Comparison of ENCODE assay signal across 13 cellular contexts in the genomic region with DNA sequence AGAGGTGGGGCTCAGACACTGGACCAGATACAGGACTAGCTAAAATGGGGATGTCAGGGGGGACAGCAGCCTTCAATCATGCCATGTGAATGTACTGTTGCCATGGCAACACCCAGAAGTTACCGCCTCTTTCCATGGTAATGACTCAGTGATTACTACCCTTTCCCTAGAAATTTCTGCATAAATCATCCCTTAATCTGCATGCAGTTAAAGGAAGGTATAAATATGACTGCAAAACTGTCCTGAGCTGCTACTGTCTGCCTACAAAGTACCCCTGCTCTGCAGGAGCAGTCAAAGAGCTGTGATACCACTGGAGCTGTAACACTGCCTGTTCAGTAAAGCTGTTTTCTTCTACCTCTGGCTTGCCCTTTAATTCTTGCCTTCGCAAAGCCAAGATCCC.
DNase-seq lines count a peak whose midpoint lies in the region; ATAC-seq, FAIRE-seq and TF ChIP-seq lines count a peak whose summit lies in the region.
"Had no signal": no experiment of that assay in that cellular context is flagged by ENCODE, and none has a peak within 500 bp of the region (broad histone marks: within the 10 kb centered on the region; RNA-seq: fewer than 3 reads in every experiment).

No MANE protein-coding gene starts in this region.

- TF ChIP-seq POLR2A in H1 (IDR thresholded peaks at IDR 0.05; ENCODE audit: control extremely low read depth in 1 of 2, low read depth in 2 of 2, low read length in 2 of 2), result no peak

- H3K4me2 ChIP-seq in SK-N-SH (no peak overlapping the region), H1 (ENCODE audit: insufficient read depth in 1 of 2, low read depth in 2 of 2, low read length in 2 of 2) (no peak overlapping the region), neuronal stem cell (ENCODE audit: insufficient read depth, low read length, poor library complexity, severe bottlenecking) (no peak overlapping the region)
- H3K4me2 ChIP-seq: A549 had no signal

- H2AK5ac ChIP-seq in H1 (ENCODE audit: low read depth, low read length) (no peak overlapping the region), neuronal stem cell (ENCODE audit: low read depth, low read length) (no peak overlapping the region)

- H3K79me2 ChIP-seq in SK-N-SH (ENCODE audit: insufficient read depth) (no peaks in the 10 kb centered on the region; the same call in 1 of the 2 replicates), H1 (ENCODE audit: control insufficient read depth in 1 of 2, insufficient read depth in 2 of 2, low read length in 2 of 2) (no peaks in the 10 kb centered on the region)

- H3K18ac ChIP-seq in H1 (ENCODE audit: extremely low read depth, low read length) (no peak overlapping the region; the same call in 1 of the 2 replicates), neuronal stem cell (ENCODE audit: low read length) (no peak overlapping the region)

- no peak overlapping the region for H2BK120ac ChIP-seq in H1 (replicated peaks; ENCODE audit: low read depth, low read length)
- H2BK120ac ChIP-seq in neuronal stem cell (ENCODE audit: low read depth, low read length), result no peak overlapping the region

- no peak overlapping the region for H3K23ac ChIP-seq in H1 (ENCODE audit: insufficient read length)
- no peak overlapping the region for H3K23ac ChIP-seq in neuronal stem cell (ENCODE audit: low read depth, low read length, poor library complexity)

- H3K27ac ChIP-seq in SK-N-SH (ENCODE audit: low read depth in 2 of 2, low read length in 1 of 2) (no peak overlapping the region), H1 (ENCODE audit: low read depth, low read length) (no peak overlapping the region), neuronal stem cell (replicated peaks; ENCODE audit: low read length) (no peak overlapping the region), right atrium auricular region (no peak overlapping the region)
- H3K27ac ChIP-seq: A549, transverse colon had no signal

- no peaks in the 10 kb centered on the region for H3F3A ChIP-seq in SK-N-SH (replicated peaks; ENCODE audit: insufficient read depth)

- H2BK5ac ChIP-seq in H1 (ENCODE audit: low read depth, low read length), result no peak overlapping the region
- H2BK5ac ChIP-seq in neuronal stem cell (ENCODE audit: low read length), result no peak overlapping the region

- H3K4ac ChIP-seq in H1 (replicated peaks; ENCODE audit: insufficient read length, low read depth, low read length) (no peak overlapping the region), neuronal stem cell (ENCODE audit: low read length) (no peak overlapping the region)

- no peaks in the 10 kb centered on the region for H3K23me2 ChIP-seq in H1 (ENCODE audit: low read depth, low read length)

- H4K20me1 ChIP-seq in SK-N-SH (ENCODE audit: insufficient read depth), result no peaks in the 10 kb centered on the region
- H4K20me1 ChIP-seq in H1 (replicated peaks in 1 of 2; ENCODE audit: control insufficient read depth in 1 of 2, insufficient read depth in 2 of 2, low read length in 2 of 2), result no peaks in the 10 kb centered on the region

- POLR2A ChIA-PET in SK-N-SH (lab: Yijun Ruan, JAX) (no interaction called here), H1 (lab: Charles Lee; ENCODE audit: partially characterized antibody) (no interaction called here)

- H2AFZ ChIP-seq in SK-N-SH (ENCODE audit: low read depth), result no peak overlapping the region
- H2AFZ ChIP-seq in H1 (ENCODE audit: low read length), result no peak overlapping the region
- no peak overlapping the region for H2AFZ ChIP-seq in neuronal stem cell (ENCODE audit: low read length)

- 92% methylated on average over 2 of the region's 2 CpGs for WGBS in SK-N-SH (ENCODE audit: low lambda C conversion rate)
- 81% methylated on average over 2 of the region's 2 CpGs; no CpG with 5 or more reads in 1 of the 2 experiments for WGBS in H1 (ENCODE audit: extremely low coverage in 1 of 2, insufficient coverage in 1 of 2, insufficient read length in 1 of 2, insufficient replicate concordance in 2 of 2, low coverage in 1 of 2, low lambda C conversion rate in 2 of 2, missing lambda C conversion rate in 1 of 2), 2 experiments
- no CpG with 5 or more reads among the region's 2 CpGs for WGBS in neuronal stem cell (ENCODE audit: extremely low coverage in 2 of 2, insufficient read length in 2 of 2, insufficient replicate concordance in 1 of 2), 2 donors

- H3K9ac ChIP-seq in SK-N-SH, result no peak overlapping the region
- H3K9ac ChIP-seq in H1 (replicated peaks in 1 of 4; ENCODE audit: extremely low read depth in 1 of 4, low read depth in 3 of 4, low read length in 3 of 4), result no peak overlapping the region
- H3K9ac ChIP-seq in neuronal stem cell (ENCODE audit: low read depth, low read length, poor library complexity), result no peak overlapping the region

- TF ChIP-seq EP300 in SK-N-SH (IDR thresholded peaks at IDR 0.05; ENCODE audit: borderline replicate concordance in 1 of 2, low read depth in 1 of 2, low read length in 1 of 2), result no peak
- no peak for TF ChIP-seq EP300 in H1 (IDR thresholded peaks at IDR 0.05; ENCODE audit: borderline replicate concordance in 1 of 2, low read depth in 2 of 2, low read length in 2 of 2)

- no peak for ATAC-seq in SK-N-SH treated with all-trans-retinoic acid at 6 μM for 48 hours
- ATAC-seq: A549 had no signal

- H3K36me3 ChIP-seq in SK-N-SH (replicated peaks in 1 of 2; ENCODE audit: control insufficient read depth in 1 of 2, insufficient read depth in 2 of 2, low read length in 1 of 2) (peaks cover 3 to 28% of the 10 kb centered on the region in 2 experiments), H1 (ENCODE audit: control insufficient read depth in 2 of 4, insufficient read depth in 4 of 4, low read length in 3 of 4) (no peaks in the 10 kb centered on the region), neuronal stem cell (replicated peaks in 1 of 2; ENCODE audit: control insufficient read depth in 2 of 2, insufficient read depth in 2 of 2, low read length in 2 of 2) (peaks cover 0 to 34% of the 10 kb centered on the region in 2 donors), right atrium auricular region (peaks cover 25% of the 10 kb centered on the region)

- no peak overlapping the region for H3K4me3 ChIP-seq in SK-N-SH (ENCODE audit: low read depth in 2 of 2, low read length in 1 of 2)
- H3K4me3 ChIP-seq in H1 (ENCODE audit: extremely low read depth in 1 of 4, insufficient read depth in 2 of 4, low read depth in 3 of 4, low read length in 4 of 4), result no peak overlapping the region
- H3K4me3 ChIP-seq in neuronal stem cell (ENCODE audit: low read length in 2 of 2), result no peak overlapping the region
- H3K4me3 ChIP-seq in right atrium auricular region, result no peak overlapping the region
- H3K4me3 ChIP-seq: A549, transverse colon had no signal

- H3K79me1 ChIP-seq in H1 (ENCODE audit: low read depth, low read length), result no peaks in the 10 kb centered on the region
- H3K79me1 ChIP-seq in neuronal stem cell (ENCODE audit: low read depth, low read length), result no peaks in the 10 kb centered on the region

- H3K27me3 ChIP-seq in SK-N-SH (ENCODE audit: insufficient read depth) (no peaks in the 10 kb centered on the region), H1 (replicated peaks in 1 of 4; ENCODE audit: control insufficient read depth in 3 of 4, extremely low read depth in 1 of 4, insufficient read depth in 3 of 4, low read length in 3 of 4) (no peaks in the 10 kb centered on the region), neuronal stem cell (ENCODE audit: control insufficient read depth in 3 of 3, insufficient read depth in 3 of 3, low read depth in 1 of 3, low read length in 3 of 3) (no peaks in the 10 kb centered on the region), right atrium auricular region (no peaks in the 10 kb centered on the region)
- H3K27me3 ChIP-seq: transverse colon had no signal

- H2BK12ac ChIP-seq in H1 (ENCODE audit: low read depth, low read length), result no peak overlapping the region
- no peak overlapping the region for H2BK12ac ChIP-seq in neuronal stem cell (ENCODE audit: low read length)

- H4K91ac ChIP-seq in H1 (replicated peaks; ENCODE audit: insufficient read length, low read length), result no peak overlapping the region
- no peak overlapping the region for H4K91ac ChIP-seq in neuronal stem cell (ENCODE audit: low read depth, low read length, poor library complexity)

- no peak overlapping the region for H4K5ac ChIP-seq in H1 (ENCODE audit: insufficient read length, low read depth, low read length)

- H3K9me2 ChIP-seq in SK-N-SH, result peaks cover 5% of the 10 kb centered on the region; the same call in 1 of the 2 replicates

- no peaks in the 10 kb centered on the region for H3K9me3 ChIP-seq in SK-N-SH
- no peaks in the 10 kb centered on the region for H3K9me3 ChIP-seq in H1 (ENCODE audit: insufficient read depth in 2 of 2, low read depth in 1 of 2, low read length in 1 of 2)
- H3K9me3 ChIP-seq in neuronal stem cell (replicated peaks in 1 of 2; ENCODE audit: control insufficient read depth in 2 of 2, insufficient read depth in 1 of 2, low read depth in 1 of 2, low read length in 2 of 2), result no peaks in the 10 kb centered on the region
- no peaks in the 10 kb centered on the region for H3K9me3 ChIP-seq in right atrium auricular region
- H3K9me3 ChIP-seq: A549, transverse colon had no signal

- peak; percentile 72 for FAIRE-seq in H1 (lab: Jason Lieb, UNC)

- H3K4me1 ChIP-seq in SK-N-SH (ENCODE audit: control insufficient read depth in 1 of 2, insufficient read depth in 2 of 2, low read depth in 1 of 2, low read length in 1 of 2), result peaks cover 0 to 13% of the 10 kb centered on the region in 2 experiments; a peak in 1 of 4 replicates
- no peaks in the 10 kb centered on the region for H3K4me1 ChIP-seq in H1 (replicated peaks in 1 of 4; ENCODE audit: control insufficient read depth in 3 of 4, insufficient read depth in 4 of 4, low read length in 3 of 4)
- peaks cover 3% of the 10 kb centered on the region in 2 donors for H3K4me1 ChIP-seq in neuronal stem cell (ENCODE audit: control insufficient read depth in 2 of 2, insufficient read depth in 1 of 2, low read depth in 1 of 2, low read length in 2 of 2)
- H3K4me1 ChIP-seq in right atrium auricular region, result no peaks in the 10 kb centered on the region
- H3K4me1 ChIP-seq: A549, transverse colon had no signal

- H4K8ac ChIP-seq in H1 (ENCODE audit: extremely low read depth, insufficient read depth, low read length) (no peak overlapping the region), neuronal stem cell (ENCODE audit: low read depth, low read length) (no peak overlapping the region)

- TF ChIP-seq CTCF in SK-N-SH (IDR thresholded peaks at IDR 0.05), result no peak
- no peak for TF ChIP-seq CTCF in H1 (IDR thresholded peaks at IDR 0.05; ENCODE audit: control extremely low read depth in 1 of 3, insufficient read depth in 1 of 3, low read depth in 1 of 3, low read length in 3 of 3)
- TF ChIP-seq CTCF in right atrium auricular region (IDR thresholded peaks at IDR 0.05), result no peak

- CTCF ChIA-PET in SK-N-SH (lab: Yijun Ruan, JAX) (no interaction called here), H1 (lab: Charles Lee; ENCODE audit: partially characterized antibody) (interaction anchor here (1.2 kb wide), 1 partner anchor 133 kb away, joined by 4 read pairs; no protein-coding TSS in a partner anchor)

- no peak overlapping the region for H2BK20ac ChIP-seq in H1 (ENCODE audit: low read length)

- H3K56ac ChIP-seq in H1 (replicated peaks; ENCODE audit: insufficient read length, low read depth, low read length), result no peak overlapping the region

- DNase-seq in SK-N-SH (peak; percentile 2), MV-4-11 (lab: John Stamatoyannopoulos, UW) (peak; percentile 7), H1 (ENCODE audit: low read depth in 1 of 2, low spot score in 2 of 2) (peak in 1 of 2 experiments; percentile 49), neuronal stem cell (ENCODE audit: low spot score) (peak; percentile 20), NCI-H1694 (lab: John Stamatoyannopoulos, UW) (no peak), right atrium auricular region (ENCODE audit: low spot score) (no peak)
- no peak for DNase-seq in central memory CD4-positive, alpha-beta T cell
- DNase-seq: naive B cell, NCI-H510A treated with DMSO at 0.1 percent for 48 hours, Right ventricle myocardium superior, transverse colon had no signal

- no peak for TF ChIP-seq RAD21 in SK-N-SH (IDR thresholded peaks at IDR 0.05; ENCODE audit: low read length)
- TF ChIP-seq RAD21 in H1 (IDR thresholded peaks at IDR 0.05 in 1 of 2, conservative IDR thresholded peaks at IDR 0.05 in 1 of 2; ENCODE audit: low read depth in 2 of 2, low read length in 2 of 2), result no peak

- no peak overlapping the region for H2BK15ac ChIP-seq in H1 (ENCODE audit: low read length)
- H2BK15ac ChIP-seq in neuronal stem cell (ENCODE audit: low read length), result no peak overlapping the region

- H3K14ac ChIP-seq in H1 (ENCODE audit: insufficient read length) (no peak overlapping the region), neuronal stem cell (ENCODE audit: low read length) (no peak overlapping the region)

Comparison
In these comparisons a context has a peak if more than half of its experiments do, and no peak if none do; other contexts are left out.
1. DNase-seq: peak in SK-N-SH (single experiment), MV-4-11 (single experiment) and neuronal stem cell (single experiment); none in NCI-H1694 (single experiment), right atrium auricular region (single experiment) and central memory CD4-positive, alpha-beta T cell (single experiment).